ENCODE assay signal across 1 cellular context in the genomic region with DNA sequence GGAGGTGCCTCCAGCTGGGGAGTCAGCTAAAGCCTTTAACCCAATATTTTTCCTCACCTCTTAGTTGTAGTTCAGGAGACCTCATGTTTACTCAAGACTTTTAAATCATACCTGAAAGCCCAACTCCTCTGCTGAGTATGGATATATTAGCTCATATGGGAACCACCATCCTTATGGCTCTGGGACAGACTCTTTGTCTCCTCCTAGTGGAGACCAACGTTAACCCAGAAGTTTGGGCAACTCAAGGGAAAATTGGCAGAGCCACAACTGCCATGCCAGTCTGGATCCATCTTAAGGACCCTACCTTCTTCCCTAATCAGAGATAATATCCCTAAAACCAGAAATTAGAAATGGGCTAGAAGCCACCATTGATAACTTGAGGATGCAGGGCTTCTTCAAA.
TF ChIP-seq lines count a peak whose summit lies in the region.

No MANE protein-coding gene starts in this region.

TF ChIP-seq in SK-N-SH, 30 proteins besides CTCF, POLR2A, EP300 and RAD21 (continued from another document):
- TF ChIP-seq, protein P1, sequence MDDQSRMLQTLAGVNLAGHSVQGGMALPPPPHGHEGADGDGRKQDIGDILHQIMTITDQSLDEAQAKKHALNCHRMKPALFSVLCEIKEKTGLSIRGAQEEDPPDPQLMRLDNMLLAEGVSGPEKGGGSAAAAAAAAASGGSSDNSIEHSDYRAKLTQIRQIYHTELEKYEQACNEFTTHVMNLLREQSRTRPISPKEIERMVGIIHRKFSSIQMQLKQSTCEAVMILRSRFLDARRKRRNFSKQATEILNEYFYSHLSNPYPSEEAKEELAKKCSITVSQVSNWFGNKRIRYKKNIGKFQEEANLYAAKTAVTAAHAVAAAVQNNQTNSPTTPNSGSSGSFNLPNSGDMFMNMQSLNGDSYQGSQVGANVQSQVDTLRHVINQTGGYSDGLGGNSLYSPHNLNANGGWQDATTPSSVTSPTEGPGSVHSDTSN (IDR thresholded peaks at IDR 0.05): no peak
- TF ChIP-seq SIN3A (IDR thresholded peaks at IDR 0.05; ENCODE audit: borderline replicate concordance, low read depth, low read length): no peak
- no peak for TF ChIP-seq FOXM1 (IDR thresholded peaks at IDR 0.05; ENCODE audit: low read depth)
TF ChIP-seq in SK-N-SH: peak in this region for 1.
